ENCODE assay signal across 27 cellular contexts in genomic region chr20:53853451-53853713, GRCh38.
"Had no signal": no experiment of that assay in that cellular context is flagged by ENCODE, and none has a peak within 500 bp of the region (broad histone marks: within the 10 kb centered on the region; RNA-seq: fewer than 3 reads in every experiment).

No MANE protein-coding gene starts in this region.

- H3K4me2 ChIP-seq: PC-9, SK-N-SH had no signal

- ATAC-seq: activated CD4-positive, alpha-beta T cell treated with anti-CD3 and anti-CD28 coated beads for 36 hours; activated T-cell treated with anti-CD3 and anti-CD28 coated beads, Interleukin-2, amount 50 U/mL, for 72 hours; K562; Right ventricle myocardium inferior had no signal

- FAIRE-seq: astrocyte, K562 had no signal

- H3K9me3 Mint-ChIP-seq: activated CD4-positive, alpha-beta memory T cell treated with anti-CD3 and anti-CD28 coated beads, Interleukin-2, amount 10 ng/mL, durations not matched to agents 7 days and 5 days; activated T-cell treated with anti-CD3 and anti-CD28 coated beads, Interleukin-2, amount 50 U/mL, for 72 hours; central memory CD8-positive, alpha-beta T cell had no signal

- H3K27ac Mint-ChIP-seq: activated CD4-positive, alpha-beta memory T cell treated with anti-CD3 and anti-CD28 coated beads, Interleukin-2, amount 10 ng/mL, durations not matched to agents 7 days and 5 days; activated naive CD8-positive, alpha-beta T cell; activated T-cell treated with anti-CD3 and anti-CD28 coated beads, Interleukin-2, amount 50 U/mL, for 72 hours had no signal

- H3K27me3 Mint-ChIP-seq: activated CD4-positive, alpha-beta memory T cell treated with anti-CD3 and anti-CD28 coated beads, Interleukin-2, amount 10 ng/mL, durations not matched to agents 7 days and 5 days; activated CD4-positive, alpha-beta T cell treated with anti-CD3 and anti-CD28 coated beads for 36 hours; activated naive CD8-positive, alpha-beta T cell; central memory CD8-positive, alpha-beta T cell had no signal

- H3K36me3 ChIP-seq: WERI-Rb-1 had no signal

- H3K4me3 Mint-ChIP-seq: activated CD4-positive, alpha-beta memory T cell treated with anti-CD3 and anti-CD28 coated beads, Interleukin-2, amount 10 ng/mL, durations not matched to agents 7 days and 5 days; activated CD4-positive, alpha-beta T cell treated with anti-CD3 and anti-CD28 coated beads for 36 hours; activated naive CD8-positive, alpha-beta T cell; activated T-cell treated with anti-CD3 and anti-CD28 coated beads, Interleukin-2, amount 50 U/mL, for 72 hours; brain; central memory CD8-positive, alpha-beta T cell had no signal

- DNase-seq: activated CD4-positive, alpha-beta memory T cell treated with anti-CD3 and anti-CD28 coated beads, Interleukin-2, amount 10 ng/mL, durations not matched to agents 7 days and 5 days; activated CD4-positive, alpha-beta T cell treated with anti-CD3 and anti-CD28 coated beads for 36 hours; activated CD4-positive, alpha-beta T cell treated with anti-CD3 and anti-CD28 coated beads, Interleukin-2, amount 50 U/mL, for 1 hour; activated effector memory CD4-positive, alpha-beta T cell treated with Interleukin-2 at 50 U/mL for 16 hours; activated naive CD4-positive, alpha-beta T cell; activated T-cell treated with anti-CD3 and anti-CD28 coated beads for 4 hours; activated T-cell treated with anti-CD3 and anti-CD28 coated beads, Interleukin-2, amount 50 U/mL, for 72 hours; amygdala; Karpas-422; MM.1S; NCI-H1105; NCI-H1436; NCI-H187; NCI-H2081; NCI-H510A treated with DMSO at 0.1 percent for 48 hours; NCI-H69; PC-9; RPMI8226; SK-N-SH; T-helper 1 cell; WERI-Rb-1 had no signal

- H2AFZ ChIP-seq: PC-9 had no signal

- H3K9me3 ChIP-seq: SK-N-SH had no signal

- H3K9ac ChIP-seq: SK-N-SH had no signal

- H3K27ac ChIP-seq: PC-9, WERI-Rb-1 had no signal

- H3K4me3 ChIP-seq: K562, PC-9 had no signal

- H3K36me3 Mint-ChIP-seq: activated naive CD8-positive, alpha-beta T cell; brain had no signal
